In genomic region chr12:116657921-116658495, GRCh38 we compare ENCODE assay signal across 16 cellular contexts.
DNase-seq lines count a peak whose midpoint lies in the region; TF ChIP-seq lines count a peak whose summit lies in the region.
"Had no signal": no experiment of that assay in that cellular context is flagged by ENCODE, and none has a peak within 500 bp of the region (broad histone marks: within the 10 kb centered on the region; RNA-seq: fewer than 3 reads in every experiment).

No MANE protein-coding gene starts in this region.

- no peaks in the 10 kb centered on the region for H3K36me3 Mint-ChIP-seq in osteocyte (ENCODE audit: unreplicated experiment)

- H3K4me3 Mint-ChIP-seq in osteocyte (ENCODE audit: unreplicated experiment), result peak overlapping the region; percentile 59
- H3K4me3 Mint-ChIP-seq: H9 had no signal

- DNase-seq in left ventricle myocardium inferior (no peak), cardiac septum (ENCODE audit: low spot score) (no peak), epithelial cell of proximal tubule (ENCODE audit: low read depth) (no peak), osteocyte (ENCODE audit: extremely low spot score, unreplicated experiment) (no peak), NCI-H2081 (lab: John Stamatoyannopoulos, UW) (no peak), NCI-H146 treated with DMSO at 0.1 percent for 48 hours (lab: John Stamatoyannopoulos, UW; ENCODE audit: unreplicated experiment) (no peak), DMS53 (lab: John Stamatoyannopoulos, UW) (no peak)
- no peak for DNase-seq in activated CD8-positive, alpha-beta memory T cell treated with anti-CD3 and anti-CD28 coated beads, Interleukin-2, amount 50 U/mL, for 48 hours
- DNase-seq: GF-D8; NCI-H748 treated with DMSO at 0.1 percent for 48 hours; stimulated activated CD8-positive, alpha-beta memory T cell treated with anti-CD3 and anti-CD28 coated beads, Interleukin-4, amount 100 ng/mL, for 48 hours; T-helper 1 cell had no signal

- H3K9me3 Mint-ChIP-seq in osteocyte (ENCODE audit: unreplicated experiment), result no peaks in the 10 kb centered on the region

- H3K27me3 Mint-ChIP-seq in osteocyte (ENCODE audit: unreplicated experiment), result no peaks in the 10 kb centered on the region

- peaks cover 55% of the 10 kb centered on the region for H3K4me1 Mint-ChIP-seq in osteocyte (ENCODE audit: unreplicated experiment)

- H3K4me1 ChIP-seq in left ventricle myocardium inferior, result peaks cover 29% of the 10 kb centered on the region

- intact Hi-C loops in left ventricle myocardium inferior (cut with micrococcal nuclease) (no loop called here), cardiac septum (cut with DNase I) (no loop called here)

- peaks cover 6% of the 10 kb centered on the region for H3K9me3 ChIP-seq in left ventricle myocardium inferior (replicated peaks)
- H3K9me3 ChIP-seq: MG63 had no signal

- no peaks in the 10 kb centered on the region for H3K36me3 ChIP-seq in left ventricle myocardium inferior
- H3K36me3 ChIP-seq: MG63 had no signal

- H3K27ac ChIP-seq in left ventricle myocardium inferior (replicated peaks), result peak overlapping the region; percentile 76

- H3K27me3 ChIP-seq in left ventricle myocardium inferior (ENCODE audit: low read depth), result no peaks in the 10 kb centered on the region
- H3K27me3 ChIP-seq: MG63 had no signal

- peak overlapping the region; percentile 50 for H3K4me3 ChIP-seq in left ventricle myocardium inferior
- H3K4me3 ChIP-seq in epithelial cell of proximal tubule (ENCODE audit: low read depth, low read length), result peak overlapping the region; percentile 40
- H3K4me3 ChIP-seq: lung, smooth muscle cell had no signal

- no peak for TF ChIP-seq CTCF in left ventricle myocardium inferior (IDR thresholded peaks at IDR 0.05; ENCODE audit: borderline replicate concordance)
- no peak for TF ChIP-seq CTCF in epithelial cell of proximal tubule (conservative IDR thresholded peaks at IDR 0.05; ENCODE audit: low read depth, low read length)
- no peak for TF ChIP-seq CTCF in osteocyte (IDR thresholded peaks at IDR 0.05)

- peak overlapping the region; percentile 94 for H3K27ac Mint-ChIP-seq in osteocyte (ENCODE audit: unreplicated experiment)
- H3K27ac Mint-ChIP-seq: H9 had no signal
